Comparison of ENCODE assay signal across 8 cellular contexts in genomic region chr17:10327640-10328039, GRCh38. TPM values are rescaled to one million over a fixed set of nuclear protein-coding genes. Genes with fewer than 3 reads are reported as not detected.
DNase-seq lines count a peak whose midpoint lies in the region; ATAC-seq and TF ChIP-seq lines count a peak whose summit lies in the region.

No MANE protein-coding gene starts in this region.

- no peaks in the 10 kb centered on the region for H3F3A ChIP-seq in MM.1S (ENCODE audit: insufficient read depth, low read length)

- TF ChIP-seq CTCF in MM.1S (IDR thresholded peaks at IDR 0.05; ENCODE audit: low read length) (peak; percentile 88), hepatocyte (IDR thresholded peaks at IDR 0.05; ENCODE audit: poor library complexity) (peak; percentile 89)

- H3K4me1 ChIP-seq in MM.1S (ENCODE audit: low read length) (no peaks in the 10 kb centered on the region), hepatocyte (ENCODE audit: insufficient read depth) (no peaks in the 10 kb centered on the region)

- no peak overlapping the region for H3K4me3 Mint-ChIP-seq in T-cell

- DNase-seq in activated gamma-delta T cell treated with Interleukin-2 at 50 U/mL for 16 hours (peak; percentile 78), activated gamma-delta T cell (lab: John Stamatoyannopoulos, UW) (no peak), MM.1S (peak; percentile 69), T-cell (peak; percentile 5 to 61 (median 44)), anterior cingulate cortex (lab: John Stamatoyannopoulos, UW) (peak in 48 of 58 donors; percentile 3 to 84 (median 44)), hepatocyte (ENCODE audit: low spot score) (peak; percentile 93), skeletal muscle cell (ENCODE audit: low read depth) (peak; percentile 15)

- no peak overlapping the region for H3K4me2 ChIP-seq in MM.1S (ENCODE audit: low read depth, low read length)
- H3K4me2 ChIP-seq in hepatocyte, result no peak overlapping the region

- H3K9me2 ChIP-seq in MM.1S (replicated peaks; ENCODE audit: insufficient read depth, low read length), result no peaks in the 10 kb centered on the region
- H3K9me2 ChIP-seq in hepatocyte (replicated peaks; ENCODE audit: insufficient read depth), result no peaks in the 10 kb centered on the region

- H3K4me3 ChIP-seq in MM.1S (ENCODE audit: low read length) (no peak overlapping the region), hepatocyte (no peak overlapping the region), skeletal muscle cell (ENCODE audit: low read depth, low read length) (no peak overlapping the region)

- no peaks in the 10 kb centered on the region for H3K36me3 Mint-ChIP-seq in T-cell

- no peak overlapping the region for H3K27ac ChIP-seq in MM.1S (ENCODE audit: low read length)
- H3K27ac ChIP-seq in hepatocyte, result no peak overlapping the region

- 41% methylated on average over 10 of the region's 10 CpGs for WGBS in hepatocyte (ENCODE audit: low lambda C conversion rate, missing lambda C conversion rate)

- peaks cover 5 to 6% of the 10 kb centered on the region in 2 donors for H3K27me3 Mint-ChIP-seq in T-cell

- no peaks in the 10 kb centered on the region for H3K9me3 Mint-ChIP-seq in T-cell

- POLR2A ChIA-PET in T-cell (lab: Charles Lee), result no interaction called here

- H3K36me3 ChIP-seq in MM.1S (replicated peaks; ENCODE audit: insufficient read depth, low read length), result no peaks in the 10 kb centered on the region
- H3K36me3 ChIP-seq in hepatocyte (replicated peaks; ENCODE audit: insufficient read depth, low read depth), result no peaks in the 10 kb centered on the region

- H3K27me3 ChIP-seq in MM.1S (replicated peaks; ENCODE audit: insufficient read depth, low read length) (no peaks in the 10 kb centered on the region), hepatocyte (no peaks in the 10 kb centered on the region)

- H3K79me2 ChIP-seq in MM.1S (ENCODE audit: low read length) (no peaks in the 10 kb centered on the region), hepatocyte (no peaks in the 10 kb centered on the region)

- no peak overlapping the region for H2AFZ ChIP-seq in MM.1S (ENCODE audit: low read length)
- H2AFZ ChIP-seq in hepatocyte, result no peak overlapping the region

- CTCF ChIA-PET in T-cell (lab: Charles Lee), result interaction anchor here in 1 of 2 donors (0.5 kb wide), 1 partner anchor 833 kb away, joined by 5 read pairs; no protein-coding TSS in a partner anchor

- ATAC-seq in T-cell (replicated peaks in 1 of 4) (peak in 1 of 4 experiments; percentile 43), HG03342 (IDR thresholded peaks at IDR 0.05; ENCODE audit: unreplicated experiment) (no peak)

- peaks cover 0 to 3% (median 0%) of the 10 kb centered on the region in 3 donors for H3K4me1 Mint-ChIP-seq in T-cell

- no peak overlapping the region for H3K27ac Mint-ChIP-seq in T-cell

- no peak overlapping the region for H3K9ac ChIP-seq in MM.1S (ENCODE audit: low read length)

- no peaks in the 10 kb centered on the region for H3K9me3 ChIP-seq in MM.1S (replicated peaks; ENCODE audit: insufficient read depth, low read length)
- no peaks in the 10 kb centered on the region for H3K9me3 ChIP-seq in hepatocyte (ENCODE audit: low read depth)

- H4K20me1 ChIP-seq in MM.1S (ENCODE audit: insufficient read depth, low read length), result no peaks in the 10 kb centered on the region
- no peaks in the 10 kb centered on the region for H4K20me1 ChIP-seq in hepatocyte (ENCODE audit: insufficient read depth, poor library complexity, severe bottlenecking)

RNA-seq across cellular contexts. Expression of gene MYH13, which starts 45.2 kb away (rescaled TPM):
- not detected for total RNA-seq in T-cell
- 0.03 TPM in 1 of 2 replicates, not detected in the other for total RNA-seq in hepatocyte
- not detected in 2 replicates for polyA plus RNA-seq in hepatocyte
